In the genomic region with DNA sequence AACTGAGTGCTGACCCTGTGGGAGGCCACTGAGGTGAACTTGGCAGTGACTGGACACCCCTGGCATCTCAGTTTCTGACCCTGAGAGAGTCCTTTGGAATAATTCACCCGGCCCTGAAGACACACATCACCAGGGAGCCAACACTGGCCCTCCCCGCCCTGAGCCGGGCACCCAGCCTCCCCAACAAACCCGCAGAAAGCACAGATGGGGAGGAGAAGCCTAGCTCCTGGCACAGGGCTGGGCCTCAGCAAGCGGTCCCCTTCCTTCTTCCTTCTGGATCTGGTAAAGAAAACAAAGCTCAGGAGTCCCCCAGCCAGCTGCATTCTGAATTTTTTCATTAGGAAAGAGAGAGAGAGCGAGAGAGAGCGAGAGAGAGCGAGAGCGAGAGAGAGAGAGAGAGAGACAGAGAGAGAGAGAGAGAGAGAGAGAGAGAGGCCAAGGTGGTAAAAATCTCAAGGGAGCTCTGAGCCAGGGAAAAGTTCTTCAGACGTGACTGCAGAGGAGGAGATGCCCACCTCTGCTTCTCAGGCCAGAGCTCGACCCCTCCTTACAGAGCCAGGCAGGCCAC, we compare ENCODE assay signal across 18 cellular contexts.
"Had no signal": no experiment of that assay in that cellular context is flagged by ENCODE, and none has a peak within 500 bp of the region (broad histone marks: within the 10 kb centered on the region; RNA-seq: fewer than 3 reads in every experiment).

No MANE protein-coding gene starts in this region.

- H3K4me3 ChIP-seq: ascending aorta, cardiac muscle cell, left lung, ovary, smooth muscle cell, thoracic aorta, upper lobe of right lung had no signal

- DNase-seq: activated CD4-positive, alpha-beta T cell treated with anti-CD3 and anti-CD28 coated beads, Interleukin-2, amount 10 ng/mL, durations not matched to agents 24 days and 14 days; activated CD8-positive, alpha-beta T cell treated with anti-CD3 and anti-CD28 coated beads, Interleukin-2, amount 10 ng/mL, durations not matched to agents 7 days and 5 days; activated effector memory CD4-positive, alpha-beta T cell treated with Interleukin-2 at 50 U/mL for 16 hours; activated naive CD4-positive, alpha-beta T cell treated with anti-CD3 and anti-CD28 coated beads, Interleukin-2, amount 10 ng/mL, durations not matched to agents 7 days and 5 days; activated naive CD8-positive, alpha-beta T cell treated with anti-CD3 and anti-CD28 coated beads, Interleukin-2, amount 50 U/mL, for 24 hours; activated T-cell treated with anti-CD3 and anti-CD28 coated beads, Interleukin-2, amount 50 U/mL, for 24 hours; erythroblast; left lung; ovary; stimulated activated CD4-positive, alpha-beta T cell treated with anti-CD3 and anti-CD28 coated beads, Interleukin-4, amount 100 ng/mL, for 1 hour; T1000; upper lobe of right lung had no signal

- H3K27ac Mint-ChIP-seq: activated CD4-positive, alpha-beta T cell treated with anti-CD3 and anti-CD28 coated beads, Interleukin-2, amount 10 ng/mL, durations not matched to agents 24 days and 14 days; activated CD8-positive, alpha-beta T cell treated with anti-CD3 and anti-CD28 coated beads, Interleukin-2, amount 10 ng/mL, durations not matched to agents 7 days and 5 days; activated naive CD4-positive, alpha-beta T cell treated with anti-CD3 and anti-CD28 coated beads, Interleukin-2, amount 10 ng/mL, durations not matched to agents 7 days and 5 days; activated naive CD8-positive, alpha-beta T cell treated with anti-CD3 and anti-CD28 coated beads, Interleukin-2, amount 50 U/mL, for 24 hours; mesothelial cell of epicardium had no signal

- H3K4me1 Mint-ChIP-seq: activated naive CD4-positive, alpha-beta T cell treated with anti-CD3 and anti-CD28 coated beads, Interleukin-2, amount 10 ng/mL, durations not matched to agents 7 days and 5 days had no signal

- H3K9me3 Mint-ChIP-seq: activated CD4-positive, alpha-beta T cell treated with anti-CD3 and anti-CD28 coated beads, Interleukin-2, amount 10 ng/mL, durations not matched to agents 24 days and 14 days; activated naive CD4-positive, alpha-beta T cell treated with anti-CD3 and anti-CD28 coated beads, Interleukin-2, amount 10 ng/mL, durations not matched to agents 7 days and 5 days; activated naive CD8-positive, alpha-beta T cell treated with anti-CD3 and anti-CD28 coated beads, Interleukin-2, amount 50 U/mL, for 24 hours; activated T-cell treated with anti-CD3 and anti-CD28 coated beads, Interleukin-2, amount 50 U/mL, for 24 hours had no signal

- H3K4me3 Mint-ChIP-seq: activated CD4-positive, alpha-beta T cell treated with anti-CD3 and anti-CD28 coated beads, Interleukin-2, amount 10 ng/mL, durations not matched to agents 24 days and 14 days; activated CD8-positive, alpha-beta T cell treated with anti-CD3 and anti-CD28 coated beads, Interleukin-2, amount 10 ng/mL, durations not matched to agents 7 days and 5 days; activated naive CD4-positive, alpha-beta T cell treated with anti-CD3 and anti-CD28 coated beads, Interleukin-2, amount 10 ng/mL, durations not matched to agents 7 days and 5 days; activated naive CD8-positive, alpha-beta T cell treated with anti-CD3 and anti-CD28 coated beads, Interleukin-2, amount 50 U/mL, for 24 hours; activated T-cell treated with anti-CD3 and anti-CD28 coated beads, Interleukin-2, amount 50 U/mL, for 24 hours; mesothelial cell of epicardium had no signal

- ATAC-seq: activated CD8-positive, alpha-beta T cell treated with anti-CD3 and anti-CD28 coated beads, Interleukin-2, amount 10 ng/mL, durations not matched to agents 7 days and 5 days; activated naive CD8-positive, alpha-beta T cell treated with anti-CD3 and anti-CD28 coated beads, Interleukin-2, amount 50 U/mL, for 24 hours; left lung; sciatic nerve; upper lobe of right lung had no signal

- H3K27me3 Mint-ChIP-seq: activated CD4-positive, alpha-beta T cell treated with anti-CD3 and anti-CD28 coated beads, Interleukin-2, amount 10 ng/mL, durations not matched to agents 24 days and 14 days; activated naive CD4-positive, alpha-beta T cell treated with anti-CD3 and anti-CD28 coated beads, Interleukin-2, amount 10 ng/mL, durations not matched to agents 7 days and 5 days; activated naive CD8-positive, alpha-beta T cell treated with anti-CD3 and anti-CD28 coated beads, Interleukin-2, amount 50 U/mL, for 24 hours; activated T-cell treated with anti-CD3 and anti-CD28 coated beads, Interleukin-2, amount 50 U/mL, for 24 hours had no signal
